ENCODE assay signal across 1 cellular context in the genomic region with DNA sequence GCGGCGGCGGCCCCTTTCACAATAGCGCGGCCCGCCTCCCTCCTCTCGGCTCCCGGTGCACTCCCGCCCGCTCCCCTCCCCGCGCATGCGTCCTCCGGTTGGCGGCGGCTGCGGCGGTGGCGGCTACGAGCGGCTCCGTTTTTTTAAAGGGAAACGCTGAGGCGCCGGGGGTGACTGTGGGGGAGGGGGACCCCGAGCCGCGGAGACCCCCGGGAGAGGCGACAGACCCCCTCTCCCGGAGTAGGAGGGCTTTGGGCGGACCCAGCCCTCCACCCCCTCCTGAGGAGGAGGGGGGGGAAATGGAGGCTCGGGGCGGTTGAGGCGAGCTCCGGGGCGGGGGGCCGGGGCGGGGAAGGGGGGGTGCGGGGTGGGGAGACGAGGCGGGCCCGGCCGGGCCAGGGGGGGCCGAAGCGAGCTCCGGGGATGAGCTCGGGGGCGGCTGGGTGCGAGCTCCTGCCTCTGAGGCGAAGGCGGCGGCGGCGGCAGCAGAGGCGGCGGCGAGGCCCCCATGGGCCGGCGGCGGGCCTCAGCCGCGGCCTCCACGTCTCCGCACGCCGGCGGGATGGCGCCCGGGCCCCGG.
TF ChIP-seq lines count a peak whose summit lies in the region.

A gene with protein sequence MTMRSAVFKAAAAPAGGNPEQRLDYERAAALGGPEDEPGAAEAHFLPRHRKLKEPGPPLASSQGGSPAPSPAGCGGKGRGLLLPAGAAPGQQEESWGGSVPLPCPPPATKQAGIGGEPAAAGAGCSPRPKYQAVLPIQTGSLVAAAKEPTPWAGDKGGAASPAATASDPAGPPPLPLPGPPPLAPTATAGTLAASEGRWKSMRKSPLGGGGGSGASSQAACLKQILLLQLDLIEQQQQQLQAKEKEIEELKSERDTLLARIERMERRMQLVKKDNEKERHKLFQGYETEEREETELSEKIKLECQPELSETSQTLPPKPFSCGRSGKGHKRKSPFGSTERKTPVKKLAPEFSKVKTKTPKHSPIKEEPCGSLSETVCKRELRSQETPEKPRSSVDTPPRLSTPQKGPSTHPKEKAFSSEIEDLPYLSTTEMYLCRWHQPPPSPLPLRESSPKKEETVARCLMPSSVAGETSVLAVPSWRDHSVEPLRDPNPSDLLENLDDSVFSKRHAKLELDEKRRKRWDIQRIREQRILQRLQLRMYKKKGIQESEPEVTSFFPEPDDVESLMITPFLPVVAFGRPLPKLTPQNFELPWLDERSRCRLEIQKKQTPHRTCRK (plus strand): TSS at position 86 of the 580 bp plus-strand sequence. CDS start 642 bp downstream, outside the sequence.

TF ChIP-seq in HepG2, 621 proteins besides CTCF, POLR2A, EP300 and RAD21 (continued from another document and continues in another):
- TF ChIP-seq EZH2 (conservative IDR thresholded peaks at IDR 0.05; ENCODE audit: low read depth, low read length) = no peak
- peak; percentile 48 for TF ChIP-seq AGO1 (IDR thresholded peaks at IDR 0.05; ENCODE audit: low read depth, low read length, poor library complexity, severe bottlenecking)
- TF ChIP-seq, protein P1, sequence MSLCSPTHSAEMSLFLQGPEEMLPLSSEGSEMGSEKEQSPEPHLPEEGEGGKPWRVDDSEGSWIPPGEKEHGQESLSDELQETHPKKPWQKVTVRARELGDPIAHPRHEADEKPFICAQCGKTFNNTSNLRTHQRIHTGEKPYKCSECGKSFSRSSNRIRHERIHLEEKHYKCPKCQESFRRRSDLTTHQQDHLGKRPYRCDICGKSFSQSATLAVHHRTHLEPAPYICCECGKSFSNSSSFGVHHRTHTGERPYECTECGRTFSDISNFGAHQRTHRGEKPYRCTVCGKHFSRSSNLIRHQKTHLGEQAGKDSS (CRISPR knock-in tag; IDR thresholded peaks at IDR 0.05; ENCODE audit: borderline replicate concordance, low read depth) = peak; percentile 15; the same call in 1 of the 2 replicates
- TF ChIP-seq ZNF816 (CRISPR knock-in tag; IDR thresholded peaks at IDR 0.05; ENCODE audit: borderline replicate concordance) = peak; percentile 35; the same call in 1 of the 2 replicates
- TF ChIP-seq ZNF207 (IDR thresholded peaks at IDR 0.05; ENCODE audit: borderline replicate concordance) = no peak
- TF ChIP-seq ATF7-NPFF (CRISPR knock-in tag; IDR thresholded peaks at IDR 0.05; ENCODE audit: low read depth) = no peak
- 0 out of 2 replicates have a peak, but pooled peaks have one; percentile 12 for TF ChIP-seq DR1 (CRISPR knock-in tag; IDR thresholded peaks at IDR 0.05)
- TF ChIP-seq ZBTB7B (CRISPR knock-in tag; IDR thresholded peaks at IDR 0.05) = 0 out of 2 replicates have a peak, but pooled peaks have one; percentile 7
- peak; percentile 16; the same call in 1 of the 2 replicates for TF ChIP-seq ZNF138 (CRISPR knock-in tag; IDR thresholded peaks at IDR 0.05; ENCODE audit: low read depth)
- peak; percentile 21; the same call in 1 of the 2 replicates for TF ChIP-seq SALL1 (CRISPR knock-in tag; IDR thresholded peaks at IDR 0.05)
- TF ChIP-seq, protein P2, sequence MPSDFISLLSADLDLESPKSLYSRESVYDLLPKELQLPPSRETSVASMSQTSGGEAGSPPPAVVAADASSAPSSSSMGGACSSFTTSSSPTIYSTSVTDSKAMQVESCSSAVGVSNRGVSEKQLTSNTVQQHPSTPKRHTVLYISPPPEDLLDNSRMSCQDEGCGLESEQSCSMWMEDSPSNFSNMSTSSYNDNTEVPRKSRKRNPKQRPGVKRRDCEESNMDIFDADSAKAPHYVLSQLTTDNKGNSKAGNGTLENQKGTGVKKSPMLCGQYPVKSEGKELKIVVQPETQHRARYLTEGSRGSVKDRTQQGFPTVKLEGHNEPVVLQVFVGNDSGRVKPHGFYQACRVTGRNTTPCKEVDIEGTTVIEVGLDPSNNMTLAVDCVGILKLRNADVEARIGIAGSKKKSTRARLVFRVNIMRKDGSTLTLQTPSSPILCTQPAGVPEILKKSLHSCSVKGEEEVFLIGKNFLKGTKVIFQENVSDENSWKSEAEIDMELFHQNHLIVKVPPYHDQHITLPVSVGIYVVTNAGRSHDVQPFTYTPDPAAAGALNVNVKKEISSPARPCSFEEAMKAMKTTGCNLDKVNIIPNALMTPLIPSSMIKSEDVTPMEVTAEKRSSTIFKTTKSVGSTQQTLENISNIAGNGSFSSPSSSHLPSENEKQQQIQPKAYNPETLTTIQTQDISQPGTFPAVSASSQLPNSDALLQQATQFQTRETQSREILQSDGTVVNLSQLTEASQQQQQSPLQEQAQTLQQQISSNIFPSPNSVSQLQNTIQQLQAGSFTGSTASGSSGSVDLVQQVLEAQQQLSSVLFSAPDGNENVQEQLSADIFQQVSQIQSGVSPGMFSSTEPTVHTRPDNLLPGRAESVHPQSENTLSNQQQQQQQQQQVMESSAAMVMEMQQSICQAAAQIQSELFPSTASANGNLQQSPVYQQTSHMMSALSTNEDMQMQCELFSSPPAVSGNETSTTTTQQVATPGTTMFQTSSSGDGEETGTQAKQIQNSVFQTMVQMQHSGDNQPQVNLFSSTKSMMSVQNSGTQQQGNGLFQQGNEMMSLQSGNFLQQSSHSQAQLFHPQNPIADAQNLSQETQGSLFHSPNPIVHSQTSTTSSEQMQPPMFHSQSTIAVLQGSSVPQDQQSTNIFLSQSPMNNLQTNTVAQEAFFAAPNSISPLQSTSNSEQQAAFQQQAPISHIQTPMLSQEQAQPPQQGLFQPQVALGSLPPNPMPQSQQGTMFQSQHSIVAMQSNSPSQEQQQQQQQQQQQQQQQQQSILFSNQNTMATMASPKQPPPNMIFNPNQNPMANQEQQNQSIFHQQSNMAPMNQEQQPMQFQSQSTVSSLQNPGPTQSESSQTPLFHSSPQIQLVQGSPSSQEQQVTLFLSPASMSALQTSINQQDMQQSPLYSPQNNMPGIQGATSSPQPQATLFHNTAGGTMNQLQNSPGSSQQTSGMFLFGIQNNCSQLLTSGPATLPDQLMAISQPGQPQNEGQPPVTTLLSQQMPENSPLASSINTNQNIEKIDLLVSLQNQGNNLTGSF (CRISPR knock-in tag; IDR thresholded peaks at IDR 0.05) = no peak
- TF ChIP-seq ZNF232 (CRISPR knock-in tag; IDR thresholded peaks at IDR 0.05; ENCODE audit: borderline replicate concordance) = no peak
- peak; percentile 59 for TF ChIP-seq SPEN (CRISPR knock-in tag; IDR thresholded peaks at IDR 0.05; ENCODE audit: low read depth)
- TF ChIP-seq HNRNPK (IDR thresholded peaks at IDR 0.05; ENCODE audit: low read depth, low read length, poor library complexity, severe bottlenecking) = peak; percentile 90
- TF ChIP-seq KDM2A (CRISPR knock-in tag; IDR thresholded peaks at IDR 0.05; ENCODE audit: borderline replicate concordance, low read depth) = peak; percentile 35; the same call in 1 of the 2 replicates
- TF ChIP-seq, protein P3, sequence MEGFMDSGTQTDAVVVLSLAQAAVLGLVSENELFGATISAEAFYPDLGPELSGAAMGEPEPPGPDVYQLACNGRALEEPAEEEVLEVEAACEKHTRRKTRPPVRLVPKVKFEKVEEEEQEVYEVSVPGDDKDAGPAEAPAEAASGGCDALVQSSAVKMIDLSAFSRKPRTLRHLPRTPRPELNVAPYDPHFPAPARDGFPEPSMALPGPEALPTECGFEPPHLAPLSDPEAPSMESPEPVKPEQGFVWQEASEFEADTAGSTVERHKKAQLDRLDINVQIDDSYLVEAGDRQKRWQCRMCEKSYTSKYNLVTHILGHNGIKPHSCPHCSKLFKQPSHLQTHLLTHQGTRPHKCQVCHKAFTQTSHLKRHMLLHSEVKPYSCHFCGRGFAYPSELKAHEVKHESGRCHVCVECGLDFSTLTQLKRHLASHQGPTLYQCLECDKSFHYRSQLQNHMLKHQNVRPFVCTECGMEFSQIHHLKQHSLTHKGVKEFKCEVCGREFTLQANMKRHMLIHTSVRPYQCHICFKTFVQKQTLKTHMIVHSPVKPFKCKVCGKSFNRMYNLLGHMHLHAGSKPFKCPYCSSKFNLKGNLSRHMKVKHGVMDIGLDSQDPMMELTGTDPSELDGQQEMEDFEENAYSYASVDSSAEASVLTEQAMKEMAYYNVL (CRISPR knock-in tag; IDR thresholded peaks at IDR 0.05; ENCODE audit: borderline replicate concordance) = 0 out of 2 replicates have a peak, but pooled peaks have one; percentile 47
- TF ChIP-seq, protein P4, sequence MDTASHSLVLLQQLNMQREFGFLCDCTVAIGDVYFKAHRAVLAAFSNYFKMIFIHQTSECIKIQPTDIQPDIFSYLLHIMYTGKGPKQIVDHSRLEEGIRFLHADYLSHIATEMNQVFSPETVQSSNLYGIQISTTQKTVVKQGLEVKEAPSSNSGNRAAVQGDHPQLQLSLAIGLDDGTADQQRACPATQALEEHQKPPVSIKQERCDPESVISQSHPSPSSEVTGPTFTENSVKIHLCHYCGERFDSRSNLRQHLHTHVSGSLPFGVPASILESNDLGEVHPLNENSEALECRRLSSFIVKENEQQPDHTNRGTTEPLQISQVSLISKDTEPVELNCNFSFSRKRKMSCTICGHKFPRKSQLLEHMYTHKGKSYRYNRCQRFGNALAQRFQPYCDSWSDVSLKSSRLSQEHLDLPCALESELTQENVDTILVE (CRISPR knock-in tag; IDR thresholded peaks at IDR 0.05) = peak; percentile 91
- peak; percentile 82 for TF ChIP-seq CEBPB (IDR thresholded peaks at IDR 0.05; ENCODE audit: borderline replicate concordance, low read depth, low read length)
- TF ChIP-seq HDAC1 (CRISPR knock-in tag; IDR thresholded peaks at IDR 0.05) = peak; percentile 45; the same call in 1 of the 2 replicates
- peak; percentile 83 for TF ChIP-seq ZNF746 (CRISPR knock-in tag; IDR thresholded peaks at IDR 0.05)
- peak; percentile 84 for TF ChIP-seq HNRNPLL (IDR thresholded peaks at IDR 0.05; ENCODE audit: low read depth, low read length, poor library complexity, severe bottlenecking)
- 0 out of 2 replicates have a peak, but pooled peaks have one; percentile 0 for TF ChIP-seq HOXA3 (CRISPR knock-in tag; IDR thresholded peaks at IDR 0.05)
- TF ChIP-seq ZNF329 (CRISPR knock-in tag; IDR thresholded peaks at IDR 0.05; ENCODE audit: low read depth) = peak; percentile 68; the same call in 1 of the 2 replicates
- TF ChIP-seq, protein P5, sequence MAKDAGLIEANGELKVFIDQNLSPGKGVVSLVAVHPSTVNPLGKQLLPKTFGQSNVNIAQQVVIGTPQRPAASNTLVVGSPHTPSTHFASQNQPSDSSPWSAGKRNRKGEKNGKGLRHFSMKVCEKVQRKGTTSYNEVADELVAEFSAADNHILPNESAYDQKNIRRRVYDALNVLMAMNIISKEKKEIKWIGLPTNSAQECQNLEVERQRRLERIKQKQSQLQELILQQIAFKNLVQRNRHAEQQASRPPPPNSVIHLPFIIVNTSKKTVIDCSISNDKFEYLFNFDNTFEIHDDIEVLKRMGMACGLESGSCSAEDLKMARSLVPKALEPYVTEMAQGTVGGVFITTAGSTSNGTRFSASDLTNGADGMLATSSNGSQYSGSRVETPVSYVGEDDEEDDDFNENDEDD (CRISPR knock-in tag; IDR thresholded peaks at IDR 0.05; ENCODE audit: borderline replicate concordance) = peak; percentile 44; the same call in 1 of the 2 replicates
- peak; percentile 46; the same call in 1 of the 2 replicates for TF ChIP-seq ZNF441 (CRISPR knock-in tag; IDR thresholded peaks at IDR 0.05; ENCODE audit: borderline replicate concordance)
- TF ChIP-seq, protein P6, sequence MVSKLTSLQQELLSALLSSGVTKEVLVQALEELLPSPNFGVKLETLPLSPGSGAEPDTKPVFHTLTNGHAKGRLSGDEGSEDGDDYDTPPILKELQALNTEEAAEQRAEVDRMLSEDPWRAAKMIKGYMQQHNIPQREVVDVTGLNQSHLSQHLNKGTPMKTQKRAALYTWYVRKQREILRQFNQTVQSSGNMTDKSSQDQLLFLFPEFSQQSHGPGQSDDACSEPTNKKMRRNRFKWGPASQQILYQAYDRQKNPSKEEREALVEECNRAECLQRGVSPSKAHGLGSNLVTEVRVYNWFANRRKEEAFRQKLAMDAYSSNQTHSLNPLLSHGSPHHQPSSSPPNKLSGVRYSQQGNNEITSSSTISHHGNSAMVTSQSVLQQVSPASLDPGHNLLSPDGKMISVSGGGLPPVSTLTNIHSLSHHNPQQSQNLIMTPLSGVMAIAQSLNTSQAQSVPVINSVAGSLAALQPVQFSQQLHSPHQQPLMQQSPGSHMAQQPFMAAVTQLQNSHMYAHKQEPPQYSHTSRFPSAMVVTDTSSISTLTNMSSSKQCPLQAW (CRISPR knock-in tag; IDR thresholded peaks at IDR 0.05) = 0 out of 2 replicates have a peak, but pooled peaks have one; percentile 42
- 0 out of 2 replicates have a peak, but pooled peaks have one; percentile 38 for TF ChIP-seq ZNF572 (CRISPR knock-in tag; IDR thresholded peaks at IDR 0.05)
- TF ChIP-seq PRPF4 (IDR thresholded peaks at IDR 0.05; ENCODE audit: low read depth, low read length, poor library complexity, severe bottlenecking) = no peak
- TF ChIP-seq ZNF850 (CRISPR knock-in tag; conservative IDR thresholded peaks at IDR 0.05) = 0 out of 2 replicates have a peak, but pooled peaks have one; percentile 57
- TF ChIP-seq, protein P7, sequence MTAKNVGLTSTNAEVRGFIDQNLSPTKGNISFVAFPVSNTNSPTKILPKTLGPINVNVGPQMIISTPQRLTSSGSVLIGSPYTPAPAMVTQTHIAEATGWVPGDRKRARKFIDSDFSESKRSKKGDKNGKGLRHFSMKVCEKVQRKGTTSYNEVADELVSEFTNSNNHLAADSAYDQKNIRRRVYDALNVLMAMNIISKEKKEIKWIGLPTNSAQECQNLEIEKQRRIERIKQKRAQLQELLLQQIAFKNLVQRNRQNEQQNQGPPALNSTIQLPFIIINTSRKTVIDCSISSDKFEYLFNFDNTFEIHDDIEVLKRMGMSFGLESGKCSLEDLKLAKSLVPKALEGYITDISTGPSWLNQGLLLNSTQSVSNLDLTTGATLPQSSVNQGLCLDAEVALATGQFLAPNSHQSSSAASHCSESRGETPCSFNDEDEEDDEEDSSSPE (CRISPR knock-in tag; IDR thresholded peaks at IDR 0.05) = peak; percentile 63; the same call in 1 of the 2 replicates
- TF ChIP-seq NONO (IDR thresholded peaks at IDR 0.05) = no peak
- peak; percentile 75; the same call in 1 of the 2 replicates for TF ChIP-seq NONO (CRISPR knock-in tag; conservative IDR thresholded peaks at IDR 0.05)
- TF ChIP-seq, protein P8, sequence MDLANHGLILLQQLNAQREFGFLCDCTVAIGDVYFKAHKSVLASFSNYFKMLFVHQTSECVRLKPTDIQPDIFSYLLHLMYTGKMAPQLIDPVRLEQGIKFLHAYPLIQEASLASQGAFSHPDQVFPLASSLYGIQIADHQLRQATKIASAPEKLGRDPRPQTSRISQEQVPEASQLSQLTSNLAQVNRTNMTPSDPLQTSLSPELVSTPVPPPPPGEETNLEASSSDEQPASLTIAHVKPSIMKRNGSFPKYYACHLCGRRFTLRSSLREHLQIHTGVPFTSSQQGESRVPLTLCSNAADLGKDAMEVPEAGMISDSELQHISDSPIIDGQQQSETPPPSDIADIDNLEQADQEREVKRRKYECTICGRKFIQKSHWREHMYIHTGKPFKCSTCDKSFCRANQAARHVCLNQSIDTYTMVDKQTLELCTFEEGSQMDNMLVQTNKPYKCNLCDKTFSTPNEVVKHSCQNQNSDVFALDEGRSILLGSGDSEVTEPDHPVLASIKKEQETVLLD (CRISPR knock-in tag; IDR thresholded peaks at IDR 0.05; ENCODE audit: low read depth) = peak; percentile 95
- no peak for TF ChIP-seq SOX13 (IDR thresholded peaks at IDR 0.05)
- TF ChIP-seq SOX13 (CRISPR knock-in tag; conservative IDR thresholded peaks at IDR 0.05 in 1 of 2, IDR thresholded peaks at IDR 0.05 in 1 of 2) = peak in 1 of 2 experiments; percentile 41; a peak in 1 of 4 replicates
